ENCODE assay signal across 15 cellular contexts in the genomic region with DNA sequence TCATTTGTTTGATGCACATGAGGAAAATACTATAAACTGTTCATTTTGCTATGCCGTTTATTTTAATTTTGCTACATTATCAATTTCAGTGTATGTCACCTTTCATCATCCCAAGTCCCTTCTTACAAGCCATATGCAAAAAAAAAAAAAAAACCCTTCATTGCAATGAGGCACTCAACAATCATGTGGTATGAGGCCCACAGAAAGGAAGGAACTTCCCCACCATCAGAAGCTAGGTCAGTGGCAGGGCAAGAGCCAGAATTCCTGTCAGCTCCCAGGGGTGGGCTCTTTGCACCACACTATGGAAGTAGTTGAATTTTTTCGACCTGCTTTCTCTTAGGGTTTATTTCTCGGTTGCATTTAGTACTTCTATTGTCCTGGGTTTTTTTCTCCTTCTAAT.
"Had no signal": no experiment of that assay in that cellular context is flagged by ENCODE, and none has a peak within 500 bp of the region (broad histone marks: within the 10 kb centered on the region; RNA-seq: fewer than 3 reads in every experiment).

No MANE protein-coding gene starts in this region.

- H3K27ac ChIP-seq: skin epidermis, thyroid gland, VCaP had no signal

- H3K27me3 ChIP-seq: thyroid gland had no signal

- H3K4me3 ChIP-seq: skin epidermis, thyroid gland had no signal

- H3K9me3 ChIP-seq: thyroid gland had no signal

- ATAC-seq: activated CD8-positive, alpha-beta T cell treated with anti-CD3 and anti-CD28 coated beads for 36 hours; activated T-cell treated with anti-CD3 and anti-CD28 coated beads, Interleukin-2, amount 50 U/mL, for 72 hours; natural killer cell treated with Interleukin-12 subunit alpha and Interleukin-12 subunit beta and Interleukin-15 and Interleukin-18, amount 100 ng/mL, for 72 hours; stimulated activated effector memory CD8-positive, alpha-beta T cell treated with anti-CD3 and anti-CD28 coated beads, Interleukin-12 subunit alpha, Interleukin-12 subunit beta, amount 100 ng/mL, for 72 hours; T-cell had no signal

- H3K4me1 ChIP-seq: thyroid gland had no signal

- DNase-seq: activated CD8-positive, alpha-beta memory T cell treated with anti-CD3 and anti-CD28 coated beads, Interleukin-2, amount 50 U/mL, for 4 hours; activated CD8-positive, alpha-beta T cell treated with anti-CD3 and anti-CD28 coated beads for 36 hours; activated gamma-delta T cell treated with Interleukin-2 at 50 U/mL for 16 hours; activated naive CD8-positive, alpha-beta T cell treated with anti-CD3 and anti-CD28 coated beads, Interleukin-2, amount 10 ng/mL, durations not matched to agents 7 days and 5 days; activated T-cell treated with anti-CD3 and anti-CD28 coated beads, Interleukin-2, amount 50 U/mL, for 72 hours; aorta; erythroblast; mammary epithelial cell; occipital lobe; T-cell had no signal

- H3K36me3 ChIP-seq: thyroid gland had no signal
